ENCODE assay signal across 8 cellular contexts in genomic region chr12:47755655-47756562, GRCh38. TPM values are rescaled to one million over a fixed set of nuclear protein-coding genes. Genes with fewer than 3 reads are reported as not detected.
DNase-seq lines count a peak whose midpoint lies in the region; ATAC-seq and TF ChIP-seq lines count a peak whose summit lies in the region.

No MANE protein-coding gene starts in this region.

- H3K4me3 Mint-ChIP-seq in activated CD8-positive, alpha-beta memory T cell treated with anti-CD3 and anti-CD28 coated beads, Interleukin-2, amount 10 ng/mL, durations not matched to agents 7 days and 5 days = peak overlapping the region; percentile 0
- H3K4me3 Mint-ChIP-seq in T-helper 17 cell = peak overlapping the region; percentile 75

- peak overlapping the region; percentile 3 for H3K27ac Mint-ChIP-seq in activated CD8-positive, alpha-beta memory T cell treated with anti-CD3 and anti-CD28 coated beads, Interleukin-2, amount 10 ng/mL, durations not matched to agents 7 days and 5 days
- peak overlapping the region; percentile 92 for H3K27ac Mint-ChIP-seq in T-helper 17 cell

- TF ChIP-seq CTCF in lower lobe of right lung (IDR thresholded peaks at IDR 0.05) = no peak

- peaks cover 34% of the 10 kb centered on the region for H3K4me1 Mint-ChIP-seq in activated CD8-positive, alpha-beta memory T cell treated with anti-CD3 and anti-CD28 coated beads, Interleukin-2, amount 10 ng/mL, durations not matched to agents 7 days and 5 days
- peaks cover 26% of the 10 kb centered on the region for H3K4me1 Mint-ChIP-seq in T-helper 17 cell

- no peaks in the 10 kb centered on the region for H3K36me3 Mint-ChIP-seq in activated CD8-positive, alpha-beta memory T cell treated with anti-CD3 and anti-CD28 coated beads, Interleukin-2, amount 10 ng/mL, durations not matched to agents 7 days and 5 days
- H3K36me3 Mint-ChIP-seq in T-helper 17 cell (ENCODE audit: low read depth) = no peaks in the 10 kb centered on the region

- no peaks in the 10 kb centered on the region for H3K9me3 ChIP-seq in T-helper 17 cell (ENCODE audit: control insufficient read depth, low read length, poor library complexity, severe bottlenecking)
- no peaks in the 10 kb centered on the region for H3K9me3 ChIP-seq in lower lobe of right lung

- CTCF ChIA-PET in activated CD8-positive, alpha-beta memory T cell treated with anti-CD3 and anti-CD28 coated beads, Interleukin-2, amount 10 ng/mL, durations not matched to agents 7 days and 5 days (lab: Charles Lee) = interaction anchor here (0.6 to 26.5 kb wide), 9 partner anchors 12 to 329 kb away, joined by 3 to 954 read pairs (median 4); partner anchors contain the start of gene SLC48A1

- peaks cover 7% of the 10 kb centered on the region for H3K36me3 ChIP-seq in lower lobe of right lung

- no peak for DNase-seq in activated CD8-positive, alpha-beta memory T cell treated with anti-CD3 and anti-CD28 coated beads, Interleukin-2, amount 10 ng/mL, durations not matched to agents 7 days and 5 days
- DNase-seq in activated CD8-positive, alpha-beta memory T cell treated with anti-CD3 and anti-CD28 coated beads for 24 hours = no peak
- no peak for DNase-seq in T-helper 17 cell
- DNase-seq in lower lobe of right lung = peak; percentile 62
- DNase-seq in NCI-H2171 treated with DMSO at 0.1 percent for 48 hours (lab: John Stamatoyannopoulos, UW) = no peak
- no peak for DNase-seq in DMS53 (lab: John Stamatoyannopoulos, UW)
- DNase-seq in NCI-H510A treated with DMSO at 0.1 percent for 48 hours (lab: John Stamatoyannopoulos, UW) = no peak

- H3K4me1 ChIP-seq in lower lobe of right lung = peaks cover 67% of the 10 kb centered on the region

- no peaks in the 10 kb centered on the region for H3K9me3 Mint-ChIP-seq in activated CD8-positive, alpha-beta memory T cell treated with anti-CD3 and anti-CD28 coated beads, Interleukin-2, amount 10 ng/mL, durations not matched to agents 7 days and 5 days (ENCODE audit: low read depth)

- peaks cover 2% of the 10 kb centered on the region for H3K27me3 Mint-ChIP-seq in activated CD8-positive, alpha-beta memory T cell treated with anti-CD3 and anti-CD28 coated beads, Interleukin-2, amount 10 ng/mL, durations not matched to agents 7 days and 5 days
- H3K27me3 Mint-ChIP-seq in T-helper 17 cell = no peaks in the 10 kb centered on the region

- H3K27ac ChIP-seq in lower lobe of right lung = peak overlapping the region; percentile 84

- no peaks in the 10 kb centered on the region for H3K27me3 ChIP-seq in lower lobe of right lung (ENCODE audit: low read depth)

- intact Hi-C loops in lower lobe of right lung (cut with DNase I) = no loop called here

- H3K4me3 ChIP-seq in lower lobe of right lung = peak overlapping the region; percentile 68

- peak; percentile 17 for ATAC-seq in activated CD8-positive, alpha-beta memory T cell treated with anti-CD3 and anti-CD28 coated beads, Interleukin-2, amount 10 ng/mL, durations not matched to agents 7 days and 5 days
- ATAC-seq in HG02623 (IDR thresholded peaks at IDR 0.05; ENCODE audit: unreplicated experiment) (peak; percentile 60), T-helper 17 cell (peak; percentile 56), lower lobe of right lung (peak in 1 of 2 donors; percentile 13)

RNA-seq across cellular contexts. Expression of gene RAPGEF3, which starts 2.8 kb away (rescaled TPM):
- 1 to 10 TPM; 1.5 to 1.9 TPM for total RNA-seq in activated CD8-positive, alpha-beta memory T cell treated with anti-CD3 and anti-CD28 coated beads, Interleukin-2, amount 10 ng/mL, durations not matched to agents 7 days and 5 days
- under 1 TPM; 0.27 to 0.55 TPM for total RNA-seq in T-helper 17 cell
- 44.5 TPM for total RNA-seq in lower lobe of right lung

RNA-seq across cellular contexts. Expression of gene SLC48A1, which starts 17.1 kb away (rescaled TPM):
- 10 to 100 TPM; 13.9 to 18.5 TPM for total RNA-seq in activated CD8-positive, alpha-beta memory T cell treated with anti-CD3 and anti-CD28 coated beads, Interleukin-2, amount 10 ng/mL, durations not matched to agents 7 days and 5 days
- total RNA-seq in T-helper 17 cell = 1 to 10 TPM; 5.9 to 6.9 TPM
- total RNA-seq in lower lobe of right lung = 39.9 TPM

RNA-seq across cellular contexts. Expression of gene ENDOU, which starts 30.6 kb away (rescaled TPM):
- not detected for total RNA-seq in activated CD8-positive, alpha-beta memory T cell treated with anti-CD3 and anti-CD28 coated beads, Interleukin-2, amount 10 ng/mL, durations not matched to agents 7 days and 5 days
- total RNA-seq in T-helper 17 cell = under 1 TPM in 1 of 2 donors, not detected in 1; 0.12 TPM
- total RNA-seq in lower lobe of right lung = not detected

RNA-seq across cellular contexts. Expression of gene RPAP3, which starts 50.1 kb away (rescaled TPM):
- total RNA-seq in activated CD8-positive, alpha-beta memory T cell treated with anti-CD3 and anti-CD28 coated beads, Interleukin-2, amount 10 ng/mL, durations not matched to agents 7 days and 5 days = 10 to 100 TPM; 41.3 to 51.4 TPM
- 10 to 100 TPM; 22.7 to 23.5 TPM for total RNA-seq in T-helper 17 cell
- total RNA-seq in lower lobe of right lung = 20.2 TPM

Comparison
In these comparisons a context has a peak if more than half of its experiments do, and no peak if none do; other contexts are left out.
1. RNA of gene RAPGEF3, which starts 2.8 kb away (total RNA-seq): 44.5 TPM in lower lobe of right lung (single experiment); 1.5 to 1.9 TPM in activated CD8-positive, alpha-beta memory T cell treated with anti-CD3 and anti-CD28 coated beads, Interleukin-2, amount 10 ng/mL, durations not matched to agents 7 days and 5 days and 0.27 to 0.55 TPM in T-helper 17 cell; every median in the first group is over 10 times any median in the second.